ENCODE assay signal across 9 cellular contexts in the genomic region with DNA sequence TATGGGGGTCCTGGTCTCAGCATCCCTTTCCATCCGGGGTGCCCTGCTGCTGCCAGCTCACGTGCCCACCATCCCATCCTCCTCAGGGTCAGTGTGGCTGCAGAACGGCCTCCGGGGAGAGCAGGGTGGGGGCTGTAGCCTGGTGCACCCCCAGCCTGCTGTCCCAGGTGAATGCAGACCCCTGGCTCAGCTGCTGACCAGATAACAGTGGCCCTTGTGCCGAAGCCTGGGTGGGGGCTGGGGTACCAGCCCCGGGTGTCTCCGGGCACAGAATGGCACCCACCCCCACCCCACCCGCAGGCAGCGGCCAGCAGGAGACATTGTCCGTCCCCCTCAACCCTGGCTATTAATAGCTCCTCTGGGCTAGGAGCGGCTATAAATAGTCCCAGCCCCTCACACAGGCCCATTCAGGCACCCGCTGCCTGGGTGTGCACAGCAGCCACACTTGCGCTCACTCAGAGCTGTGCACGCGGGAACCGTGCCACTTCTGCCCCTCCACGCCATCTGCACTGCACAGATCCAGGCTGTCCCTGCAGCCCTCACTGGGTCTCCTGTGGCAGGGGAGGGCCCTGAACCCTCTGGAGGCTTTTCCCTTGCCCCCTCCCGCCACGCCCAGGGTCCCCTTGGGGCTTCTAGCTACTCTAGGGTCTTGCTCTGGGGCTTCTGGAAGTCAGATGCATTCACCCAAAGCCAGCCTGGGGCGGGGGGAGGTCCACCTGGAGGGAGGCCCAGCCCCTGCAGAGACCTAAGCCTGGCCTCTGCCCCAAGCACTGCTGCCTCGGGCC. TPM values are rescaled to one million over a fixed set of nuclear protein-coding genes. Genes with fewer than 3 reads are reported as not detected.
A peak's percentile ranks its signal among the peaks of the same experiment; 100 is the strongest.
DNase-seq lines count a peak whose midpoint lies in the region; ATAC-seq and TF ChIP-seq lines count a peak whose summit lies in the region.
"Had no signal": no experiment of that assay in that cellular context is flagged by ENCODE, and none has a peak within 500 bp of the region (broad histone marks: within the 10 kb centered on the region; RNA-seq: fewer than 3 reads in every experiment).

No MANE protein-coding gene starts in this region.

- no peaks in the 10 kb centered on the region for H3K36me3 Mint-ChIP-seq in brain

- H3K27me3 Mint-ChIP-seq in brain: no peaks in the 10 kb centered on the region

- peaks cover 58% of the 10 kb centered on the region for H3K4me1 ChIP-seq in lower lobe of right lung

- H3K4me1 Mint-ChIP-seq in brain: peaks cover 34% of the 10 kb centered on the region

- DNase-seq in NCI-H82 (lab: John Stamatoyannopoulos, UW) (peak; percentile 30), NCI-H82 treated with DMSO at 0.1 percent for 48 hours (lab: John Stamatoyannopoulos, UW; ENCODE audit: unreplicated experiment) (no peak), lower lobe of right lung (no peak), superior temporal gyrus (ENCODE audit: extremely low spot score) (peak; percentile 80), SKM-1 (lab: John Stamatoyannopoulos, UW; ENCODE audit: unreplicated experiment) (no peak)
- DNase-seq: stimulated activated CD4-positive, alpha-beta T cell treated with anti-CD3 and anti-CD28 coated beads, Interleukin-4, amount 100 ng/mL, for 24 hours had no signal

- no peaks in the 10 kb centered on the region for H3K9me3 ChIP-seq in lower lobe of right lung

- H3K36me3 ChIP-seq in lower lobe of right lung: no peaks in the 10 kb centered on the region

- H3K9me3 Mint-ChIP-seq in brain: peaks cover 0 to 7% (median 3%) of the 10 kb centered on the region in 5 experiments

- H3K27ac ChIP-seq in lower lobe of right lung: peak overlapping the region; percentile 99

- peak overlapping the region in 3 of 5 experiments; percentile 56 to 88 (median 66) for H3K27ac Mint-ChIP-seq in brain

- no peak for TF ChIP-seq POLR2A in GM18505 (IDR thresholded peaks at IDR 0.05; ENCODE audit: borderline replicate concordance, extremely low read depth, insufficient read depth, insufficient read length)

- no peak for TF ChIP-seq CTCF in brain (conservative IDR thresholded peaks at IDR 0.05)
- no peak for TF ChIP-seq CTCF in lower lobe of right lung (IDR thresholded peaks at IDR 0.05)

- ATAC-seq in lower lobe of right lung: no peak
- no peak for ATAC-seq in HG02870 (IDR thresholded peaks at IDR 0.05; ENCODE audit: unreplicated experiment)
- no peak for ATAC-seq in GM18505 (IDR thresholded peaks at IDR 0.05; ENCODE audit: unreplicated experiment)

- intact Hi-C loops in lower lobe of right lung (cut with DNase I): no loop called here

- H3K27me3 ChIP-seq in lower lobe of right lung (ENCODE audit: low read depth): no peaks in the 10 kb centered on the region

- peak overlapping the region; percentile 30 to 76 (median 68) for H3K4me3 Mint-ChIP-seq in brain

- peak overlapping the region; percentile 53 for H3K4me3 ChIP-seq in lower lobe of right lung

RNA-seq across cellular contexts. Expression of gene CRELD2, which starts 18.7 kb away (rescaled TPM):
- polyA plus RNA-seq in brain (ENCODE audit: insufficient read depth, low read depth, low replicate concordance): 18.8 TPM
- 42.7 TPM for total RNA-seq in lower lobe of right lung

RNA-seq across cellular contexts. Expression of gene ALG12, which starts 18.9 kb away (rescaled TPM):
- 10.8 TPM for polyA plus RNA-seq in brain (ENCODE audit: insufficient read depth, low read depth, low replicate concordance)
- 25.9 TPM for total RNA-seq in lower lobe of right lung

RNA-seq across cellular contexts. Expression of gene PIM3, which starts 23.4 kb away (rescaled TPM):
- 49.4 TPM for polyA plus RNA-seq in brain (ENCODE audit: insufficient read depth, low read depth, low replicate concordance)
- 94.7 TPM for total RNA-seq in lower lobe of right lung

Comparison
In these comparisons a context has a peak if more than half of its experiments do, and no peak if none do; other contexts are left out.
1. DNase-seq: peak in NCI-H82 (single experiment) and superior temporal gyrus (single experiment); none in NCI-H82 treated with DMSO at 0.1 percent for 48 hours (single experiment), lower lobe of right lung (single experiment) and SKM-1 (single experiment).